ENCODE assay signal across 1 cellular context in the genomic region with DNA sequence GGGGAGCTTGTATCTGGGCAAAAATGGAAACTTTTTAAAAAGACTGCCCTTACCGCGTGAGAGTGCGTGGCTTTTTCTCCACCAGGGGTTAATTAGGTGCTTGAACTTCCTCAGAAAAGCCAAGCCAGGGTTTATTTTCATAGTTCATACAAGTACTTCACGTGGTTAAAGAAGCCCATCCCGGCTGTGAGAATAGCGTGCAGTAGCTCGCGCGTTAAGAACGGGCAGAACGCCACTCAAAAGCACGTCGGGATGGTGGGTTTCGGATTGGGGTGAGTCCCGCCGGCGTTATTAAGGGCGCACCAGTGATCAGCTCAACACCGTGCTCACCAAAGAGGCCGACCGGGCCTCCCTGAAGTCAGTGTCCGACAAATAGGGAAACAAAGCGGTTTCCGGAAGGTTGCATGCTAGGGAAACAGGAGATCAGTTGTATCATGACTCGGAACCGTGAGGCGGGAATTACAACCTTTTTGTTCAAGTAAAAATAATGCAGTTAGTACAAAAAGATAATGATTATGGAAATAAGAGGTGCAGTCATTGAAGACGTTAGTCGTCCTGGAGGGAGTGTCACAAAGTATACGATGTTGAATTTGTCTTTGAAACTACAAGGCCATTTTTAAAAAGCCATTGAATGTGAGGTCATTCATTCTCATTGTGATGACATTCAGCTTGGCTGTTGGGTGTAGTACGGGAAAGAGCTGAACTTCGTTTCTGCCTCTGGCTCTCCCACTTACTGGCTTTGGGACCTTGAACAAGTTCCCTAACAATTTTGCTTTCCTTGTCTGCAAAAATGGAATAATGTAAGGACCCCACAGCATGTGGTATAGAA.
TF ChIP-seq lines count a peak whose summit lies in the region.

No MANE protein-coding gene starts in this region.

TF ChIP-seq in GM12878, 131 proteins besides CTCF, POLR2A, EP300 and RAD21 (continued from another document):
- TF ChIP-seq, protein P1, sequence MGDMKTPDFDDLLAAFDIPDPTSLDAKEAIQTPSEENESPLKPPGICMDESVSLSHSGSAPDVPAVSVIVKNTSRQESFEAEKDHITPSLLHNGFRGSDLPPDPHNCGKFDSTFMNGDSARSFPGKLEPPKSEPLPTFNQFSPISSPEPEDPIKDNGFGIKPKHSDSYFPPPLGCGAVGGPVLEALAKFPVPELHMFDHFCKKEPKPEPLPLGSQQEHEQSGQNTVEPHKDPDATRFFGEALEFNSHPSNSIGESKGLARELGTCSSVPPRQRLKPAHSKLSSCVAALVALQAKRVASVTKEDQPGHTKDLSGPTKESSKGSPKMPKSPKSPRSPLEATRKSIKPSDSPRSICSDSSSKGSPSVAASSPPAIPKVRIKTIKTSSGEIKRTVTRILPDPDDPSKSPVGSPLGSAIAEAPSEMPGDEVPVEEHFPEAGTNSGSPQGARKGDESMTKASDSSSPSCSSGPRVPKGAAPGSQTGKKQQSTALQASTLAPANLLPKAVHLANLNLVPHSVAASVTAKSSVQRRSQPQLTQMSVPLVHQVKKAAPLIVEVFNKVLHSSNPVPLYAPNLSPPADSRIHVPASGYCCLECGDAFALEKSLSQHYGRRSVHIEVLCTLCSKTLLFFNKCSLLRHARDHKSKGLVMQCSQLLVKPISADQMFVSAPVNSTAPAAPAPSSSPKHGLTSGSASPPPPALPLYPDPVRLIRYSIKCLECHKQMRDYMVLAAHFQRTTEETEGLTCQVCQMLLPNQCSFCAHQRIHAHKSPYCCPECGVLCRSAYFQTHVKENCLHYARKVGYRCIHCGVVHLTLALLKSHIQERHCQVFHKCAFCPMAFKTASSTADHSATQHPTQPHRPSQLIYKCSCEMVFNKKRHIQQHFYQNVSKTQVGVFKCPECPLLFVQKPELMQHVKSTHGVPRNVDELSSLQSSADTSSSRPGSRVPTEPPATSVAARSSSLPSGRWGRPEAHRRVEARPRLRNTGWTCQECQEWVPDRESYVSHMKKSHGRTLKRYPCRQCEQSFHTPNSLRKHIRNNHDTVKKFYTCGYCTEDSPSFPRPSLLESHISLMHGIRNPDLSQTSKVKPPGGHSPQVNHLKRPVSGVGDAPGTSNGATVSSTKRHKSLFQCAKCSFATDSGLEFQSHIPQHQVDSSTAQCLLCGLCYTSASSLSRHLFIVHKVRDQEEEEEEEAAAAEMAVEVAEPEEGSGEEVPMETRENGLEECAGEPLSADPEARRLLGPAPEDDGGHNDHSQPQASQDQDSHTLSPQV (IDR thresholded peaks at IDR 0.05), result no peak
- no peak for TF ChIP-seq HCFC1 (IDR thresholded peaks at IDR 0.05; ENCODE audit: low read length)
- TF ChIP-seq MTA2 (IDR thresholded peaks at IDR 0.05; ENCODE audit: low read depth), result 0 out of 2 replicates have a peak, but pooled peaks have one; percentile 28
- TF ChIP-seq, protein P2, sequence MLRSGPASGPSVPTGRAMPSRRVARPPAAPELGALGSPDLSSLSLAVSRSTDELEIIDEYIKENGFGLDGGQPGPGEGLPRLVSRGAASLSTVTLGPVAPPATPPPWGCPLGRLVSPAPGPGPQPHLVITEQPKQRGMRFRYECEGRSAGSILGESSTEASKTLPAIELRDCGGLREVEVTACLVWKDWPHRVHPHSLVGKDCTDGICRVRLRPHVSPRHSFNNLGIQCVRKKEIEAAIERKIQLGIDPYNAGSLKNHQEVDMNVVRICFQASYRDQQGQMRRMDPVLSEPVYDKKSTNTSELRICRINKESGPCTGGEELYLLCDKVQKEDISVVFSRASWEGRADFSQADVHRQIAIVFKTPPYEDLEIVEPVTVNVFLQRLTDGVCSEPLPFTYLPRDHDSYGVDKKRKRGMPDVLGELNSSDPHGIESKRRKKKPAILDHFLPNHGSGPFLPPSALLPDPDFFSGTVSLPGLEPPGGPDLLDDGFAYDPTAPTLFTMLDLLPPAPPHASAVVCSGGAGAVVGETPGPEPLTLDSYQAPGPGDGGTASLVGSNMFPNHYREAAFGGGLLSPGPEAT (IDR thresholded peaks at IDR 0.05; ENCODE audit: low read depth), result peak; percentile 59; the same call in 1 of the 2 replicates
- 0 out of 2 replicates have a peak, but pooled peaks have one; percentile 16 for TF ChIP-seq LARP7 (IDR thresholded peaks at IDR 0.05)
- TF ChIP-seq NR2F1 (conservative IDR thresholded peaks at IDR 0.05), result peak; percentile 9
- peak; percentile 20; the same call in 1 of the 2 replicates for TF ChIP-seq CREM (IDR thresholded peaks at IDR 0.05; ENCODE audit: low read depth)
- no peak for TF ChIP-seq CBX3 (IDR thresholded peaks at IDR 0.05; ENCODE audit: borderline replicate concordance, low read depth)
- TF ChIP-seq MXI1 (IDR thresholded peaks at IDR 0.05; ENCODE audit: low read depth, low read length), result peak; percentile 61; the same call in 1 of the 2 replicates
- no peak for TF ChIP-seq GATAD2B (conservative IDR thresholded peaks at IDR 0.05; ENCODE audit: low read depth)
- peak; percentile 33; the same call in 1 of the 2 replicates for TF ChIP-seq EED (IDR thresholded peaks at IDR 0.05; ENCODE audit: low read depth)
- no peak for TF ChIP-seq YBX1 (IDR thresholded peaks at IDR 0.05)
- TF ChIP-seq, protein P3, sequence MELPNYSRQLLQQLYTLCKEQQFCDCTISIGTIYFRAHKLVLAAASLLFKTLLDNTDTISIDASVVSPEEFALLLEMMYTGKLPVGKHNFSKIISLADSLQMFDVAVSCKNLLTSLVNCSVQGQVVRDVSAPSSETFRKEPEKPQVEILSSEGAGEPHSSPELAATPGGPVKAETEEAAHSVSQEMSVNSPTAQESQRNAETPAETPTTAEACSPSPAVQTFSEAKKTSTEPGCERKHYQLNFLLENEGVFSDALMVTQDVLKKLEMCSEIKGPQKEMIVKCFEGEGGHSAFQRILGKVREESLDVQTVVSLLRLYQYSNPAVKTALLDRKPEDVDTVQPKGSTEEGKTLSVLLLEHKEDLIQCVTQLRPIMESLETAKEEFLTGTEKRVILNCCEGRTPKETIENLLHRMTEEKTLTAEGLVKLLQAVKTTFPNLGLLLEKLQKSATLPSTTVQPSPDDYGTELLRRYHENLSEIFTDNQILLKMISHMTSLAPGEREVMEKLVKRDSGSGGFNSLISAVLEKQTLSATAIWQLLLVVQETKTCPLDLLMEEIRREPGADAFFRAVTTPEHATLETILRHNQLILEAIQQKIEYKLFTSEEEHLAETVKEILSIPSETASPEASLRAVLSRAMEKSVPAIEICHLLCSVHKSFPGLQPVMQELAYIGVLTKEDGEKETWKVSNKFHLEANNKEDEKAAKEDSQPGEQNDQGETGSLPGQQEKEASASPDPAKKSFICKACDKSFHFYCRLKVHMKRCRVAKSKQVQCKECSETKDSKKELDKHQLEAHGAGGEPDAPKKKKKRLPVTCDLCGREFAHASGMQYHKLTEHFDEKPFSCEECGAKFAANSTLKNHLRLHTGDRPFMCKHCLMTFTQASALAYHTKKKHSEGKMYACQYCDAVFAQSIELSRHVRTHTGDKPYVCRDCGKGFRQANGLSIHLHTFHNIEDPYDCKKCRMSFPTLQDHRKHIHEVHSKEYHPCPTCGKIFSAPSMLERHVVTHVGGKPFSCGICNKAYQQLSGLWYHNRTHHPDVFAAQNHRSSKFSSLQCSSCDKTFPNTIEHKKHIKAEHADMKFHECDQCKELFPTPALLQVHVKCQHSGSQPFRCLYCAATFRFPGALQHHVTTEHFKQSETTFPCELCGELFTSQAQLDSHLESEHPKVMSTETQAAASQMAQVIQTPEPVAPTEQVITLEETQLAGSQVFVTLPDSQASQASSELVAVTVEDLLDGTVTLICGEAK (IDR thresholded peaks at IDR 0.05; ENCODE audit: borderline replicate concordance), result peak; percentile 59; the same call in 1 of the 2 replicates
- TF ChIP-seq PAX5 (IDR thresholded peaks at IDR 0.05; ENCODE audit: borderline replicate concordance, low read depth, low read length), result no peak
- TF ChIP-seq, protein P4, sequence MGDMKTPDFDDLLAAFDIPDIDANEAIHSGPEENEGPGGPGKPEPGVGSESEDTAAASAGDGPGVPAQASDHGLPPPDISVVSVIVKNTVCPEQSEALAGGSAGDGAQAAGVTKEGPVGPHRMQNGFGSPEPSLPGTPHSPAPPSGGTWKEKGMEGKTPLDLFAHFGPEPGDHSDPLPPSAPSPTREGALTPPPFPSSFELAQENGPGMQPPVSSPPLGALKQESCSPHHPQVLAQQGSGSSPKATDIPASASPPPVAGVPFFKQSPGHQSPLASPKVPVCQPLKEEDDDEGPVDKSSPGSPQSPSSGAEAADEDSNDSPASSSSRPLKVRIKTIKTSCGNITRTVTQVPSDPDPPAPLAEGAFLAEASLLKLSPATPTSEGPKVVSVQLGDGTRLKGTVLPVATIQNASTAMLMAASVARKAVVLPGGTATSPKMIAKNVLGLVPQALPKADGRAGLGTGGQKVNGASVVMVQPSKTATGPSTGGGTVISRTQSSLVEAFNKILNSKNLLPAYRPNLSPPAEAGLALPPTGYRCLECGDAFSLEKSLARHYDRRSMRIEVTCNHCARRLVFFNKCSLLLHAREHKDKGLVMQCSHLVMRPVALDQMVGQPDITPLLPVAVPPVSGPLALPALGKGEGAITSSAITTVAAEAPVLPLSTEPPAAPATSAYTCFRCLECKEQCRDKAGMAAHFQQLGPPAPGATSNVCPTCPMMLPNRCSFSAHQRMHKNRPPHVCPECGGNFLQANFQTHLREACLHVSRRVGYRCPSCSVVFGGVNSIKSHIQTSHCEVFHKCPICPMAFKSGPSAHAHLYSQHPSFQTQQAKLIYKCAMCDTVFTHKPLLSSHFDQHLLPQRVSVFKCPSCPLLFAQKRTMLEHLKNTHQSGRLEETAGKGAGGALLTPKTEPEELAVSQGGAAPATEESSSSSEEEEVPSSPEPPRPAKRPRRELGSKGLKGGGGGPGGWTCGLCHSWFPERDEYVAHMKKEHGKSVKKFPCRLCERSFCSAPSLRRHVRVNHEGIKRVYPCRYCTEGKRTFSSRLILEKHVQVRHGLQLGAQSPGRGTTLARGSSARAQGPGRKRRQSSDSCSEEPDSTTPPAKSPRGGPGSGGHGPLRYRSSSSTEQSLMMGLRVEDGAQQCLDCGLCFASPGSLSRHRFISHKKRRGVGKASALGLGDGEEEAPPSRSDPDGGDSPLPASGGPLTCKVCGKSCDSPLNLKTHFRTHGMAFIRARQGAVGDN (IDR thresholded peaks at IDR 0.05), result peak; percentile 27
- no peak for TF ChIP-seq CHD1 (IDR thresholded peaks at IDR 0.05; ENCODE audit: low read depth, low read length)
- TF ChIP-seq, protein P5, sequence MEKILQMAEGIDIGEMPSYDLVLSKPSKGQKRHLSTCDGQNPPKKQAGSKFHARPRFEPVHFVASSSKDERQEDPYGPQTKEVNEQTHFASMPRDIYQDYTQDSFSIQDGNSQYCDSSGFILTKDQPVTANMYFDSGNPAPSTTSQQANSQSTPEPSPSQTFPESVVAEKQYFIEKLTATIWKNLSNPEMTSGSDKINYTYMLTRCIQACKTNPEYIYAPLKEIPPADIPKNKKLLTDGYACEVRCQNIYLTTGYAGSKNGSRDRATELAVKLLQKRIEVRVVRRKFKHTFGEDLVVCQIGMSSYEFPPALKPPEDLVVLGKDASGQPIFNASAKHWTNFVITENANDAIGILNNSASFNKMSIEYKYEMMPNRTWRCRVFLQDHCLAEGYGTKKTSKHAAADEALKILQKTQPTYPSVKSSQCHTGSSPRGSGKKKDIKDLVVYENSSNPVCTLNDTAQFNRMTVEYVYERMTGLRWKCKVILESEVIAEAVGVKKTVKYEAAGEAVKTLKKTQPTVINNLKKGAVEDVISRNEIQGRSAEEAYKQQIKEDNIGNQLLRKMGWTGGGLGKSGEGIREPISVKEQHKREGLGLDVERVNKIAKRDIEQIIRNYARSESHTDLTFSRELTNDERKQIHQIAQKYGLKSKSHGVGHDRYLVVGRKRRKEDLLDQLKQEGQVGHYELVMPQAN (conservative IDR thresholded peaks at IDR 0.05), result peak; percentile 87
- TF ChIP-seq, protein P6, sequence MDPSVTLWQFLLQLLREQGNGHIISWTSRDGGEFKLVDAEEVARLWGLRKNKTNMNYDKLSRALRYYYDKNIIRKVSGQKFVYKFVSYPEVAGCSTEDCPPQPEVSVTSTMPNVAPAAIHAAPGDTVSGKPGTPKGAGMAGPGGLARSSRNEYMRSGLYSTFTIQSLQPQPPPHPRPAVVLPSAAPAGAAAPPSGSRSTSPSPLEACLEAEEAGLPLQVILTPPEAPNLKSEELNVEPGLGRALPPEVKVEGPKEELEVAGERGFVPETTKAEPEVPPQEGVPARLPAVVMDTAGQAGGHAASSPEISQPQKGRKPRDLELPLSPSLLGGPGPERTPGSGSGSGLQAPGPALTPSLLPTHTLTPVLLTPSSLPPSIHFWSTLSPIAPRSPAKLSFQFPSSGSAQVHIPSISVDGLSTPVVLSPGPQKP (IDR thresholded peaks at IDR 0.05; ENCODE audit: low read depth, low read length), result no peak
- peak; percentile 58; the same call in 1 of the 2 replicates for TF ChIP-seq FOXM1 (IDR thresholded peaks at IDR 0.05; ENCODE audit: low read depth, low read length)
